In the genomic region with DNA sequence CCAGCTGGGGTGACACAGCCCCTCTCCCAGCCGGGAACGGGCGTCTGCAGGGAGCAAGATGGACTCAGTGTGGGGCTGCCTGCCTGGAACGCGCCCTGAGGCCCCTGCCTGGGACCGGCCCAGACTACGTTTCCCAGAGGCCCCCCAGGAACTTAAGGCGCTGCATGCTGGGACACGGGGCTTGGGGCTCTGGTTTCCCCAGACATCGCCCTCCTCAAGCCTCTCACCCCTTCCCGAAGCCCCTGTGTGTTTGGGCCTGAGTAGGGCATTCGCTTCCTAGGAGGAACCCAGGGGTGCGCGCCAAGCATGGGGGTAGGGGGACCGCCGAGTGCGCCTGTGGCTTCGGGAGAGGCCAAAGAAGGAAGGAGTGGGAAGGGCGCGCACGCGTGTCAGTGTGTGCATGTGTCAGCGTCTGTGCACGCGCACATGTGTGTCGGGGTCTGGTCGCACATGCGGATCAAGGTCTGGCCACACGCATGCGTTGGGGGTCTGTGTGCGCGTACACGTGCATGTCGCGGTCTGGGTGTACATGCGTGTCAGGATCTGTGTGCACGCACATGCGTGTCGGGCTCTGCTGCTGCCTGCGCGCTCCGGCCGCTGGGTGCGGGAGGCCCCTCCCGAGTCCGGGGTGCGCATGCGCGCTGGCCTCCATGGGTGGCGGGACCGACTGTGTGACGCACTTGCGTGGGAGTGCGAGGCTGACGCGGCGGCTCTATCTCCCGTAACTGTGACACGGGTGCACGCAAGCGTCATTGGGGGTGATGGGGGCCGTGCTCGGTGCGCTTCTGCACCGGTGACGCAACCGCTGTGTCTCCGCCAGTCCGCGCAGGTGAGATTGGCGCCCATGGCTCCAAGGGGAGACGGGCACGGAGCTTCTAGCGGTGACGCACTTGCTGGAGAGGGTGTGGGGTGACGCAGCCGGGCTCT, we compare ENCODE assay signal across 9 cellular contexts. TPM values are rescaled to one million over a fixed set of nuclear protein-coding genes. Genes with fewer than 3 reads are reported as not detected.
DNase-seq lines count a peak whose midpoint lies in the region; ATAC-seq and TF ChIP-seq lines count a peak whose summit lies in the region.
"Had no signal": no experiment of that assay in that cellular context is flagged by ENCODE, and none has a peak within 500 bp of the region (broad histone marks: within the 10 kb centered on the region; RNA-seq: fewer than 3 reads in every experiment).

No MANE protein-coding gene starts in this region.

- peaks cover 4% of the 10 kb centered on the region in 2 donors for H3K9me3 Mint-ChIP-seq in activated T-cell treated with anti-CD3 and anti-CD28 coated beads, Interleukin-2, amount 50 U/mL, for 72 hours
- no peaks in the 10 kb centered on the region for H3K9me3 Mint-ChIP-seq in natural killer cell treated with Interleukin-12 subunit alpha and Interleukin-12 subunit beta and Interleukin-15 and Interleukin-18, amount 100 ng/mL, for 72 hours

- DNase-seq in GM10266 (ENCODE audit: extremely low spot score) (peak; percentile 78), NCI-H446 treated with DMSO at 0.1 percent for 48 hours (lab: John Stamatoyannopoulos, UW) (peak; percentile 59), fibroblast of gingiva (ENCODE audit: low read depth) (peak; percentile 87), HK-2 (ENCODE audit: unreplicated experiment) (no peak)
- peak; percentile 93 for DNase-seq in activated T-cell treated with anti-CD3 and anti-CD28 coated beads, Interleukin-2, amount 50 U/mL, for 72 hours
- DNase-seq in natural killer cell treated with Interleukin-12 subunit alpha and Interleukin-12 subunit beta and Interleukin-15 and Interleukin-18, amount 100 ng/mL, for 72 hours (ENCODE audit: low spot score) = peak; percentile 94

- H3K4me1 Mint-ChIP-seq in activated T-cell treated with anti-CD3 and anti-CD28 coated beads, Interleukin-2, amount 50 U/mL, for 72 hours (ENCODE audit: low read depth) = peaks cover 18% of the 10 kb centered on the region
- peaks cover 6 to 11% of the 10 kb centered on the region in 2 donors for H3K4me1 Mint-ChIP-seq in natural killer cell treated with Interleukin-12 subunit alpha and Interleukin-12 subunit beta and Interleukin-15 and Interleukin-18, amount 100 ng/mL, for 72 hours (ENCODE audit: low read depth in 2 of 2)

- ATAC-seq in HG02642 (IDR thresholded peaks at IDR 0.05; ENCODE audit: poor library complexity, unreplicated experiment) = peak; percentile 75
- peak; percentile 89 to 90 for ATAC-seq in activated T-cell treated with anti-CD3 and anti-CD28 coated beads, Interleukin-2, amount 50 U/mL, for 72 hours (replicated peaks in 1 of 2)
- ATAC-seq in natural killer cell treated with Interleukin-12 subunit alpha and Interleukin-12 subunit beta and Interleukin-15 and Interleukin-18, amount 100 ng/mL, for 72 hours = peak; percentile 91 to 96

- H3K27ac Mint-ChIP-seq in activated T-cell treated with anti-CD3 and anti-CD28 coated beads, Interleukin-2, amount 50 U/mL, for 72 hours = peak overlapping the region; percentile 99
- H3K27ac Mint-ChIP-seq in natural killer cell treated with Interleukin-12 subunit alpha and Interleukin-12 subunit beta and Interleukin-15 and Interleukin-18, amount 100 ng/mL, for 72 hours = peak overlapping the region; percentile 91 to 97

- peak overlapping the region; percentile 58 to 83 for H3K4me3 ChIP-seq in stomach smooth muscle (ENCODE audit: low read length in 2 of 2)

- peak overlapping the region; percentile 91 for H3K27ac ChIP-seq in stomach smooth muscle (ENCODE audit: low read length)

- no peaks in the 10 kb centered on the region for H3K27me3 ChIP-seq in stomach smooth muscle (ENCODE audit: control insufficient read depth in 1 of 2, insufficient read depth in 2 of 2, low read length in 2 of 2)

- peak overlapping the region; percentile 91 to 97 for H3K4me3 Mint-ChIP-seq in activated T-cell treated with anti-CD3 and anti-CD28 coated beads, Interleukin-2, amount 50 U/mL, for 72 hours
- H3K4me3 Mint-ChIP-seq in natural killer cell treated with Interleukin-12 subunit alpha and Interleukin-12 subunit beta and Interleukin-15 and Interleukin-18, amount 100 ng/mL, for 72 hours = peak overlapping the region; percentile 93
- H3K4me3 Mint-ChIP-seq: neural crest cell had no signal

- peaks cover 2% of the 10 kb centered on the region in 2 donors for H3K36me3 ChIP-seq in stomach smooth muscle (ENCODE audit: control insufficient read depth in 2 of 2, insufficient read depth in 2 of 2, low read length in 2 of 2)

- H3K9ac ChIP-seq in stomach smooth muscle (ENCODE audit: low read length in 2 of 2) = peak overlapping the region; percentile 79 to 81

- TF ChIP-seq CTCF in GM10266 (IDR thresholded peaks at IDR 0.05; ENCODE audit: control insufficient read depth, insufficient read depth, low read depth, missing control alignments) = no peak

- H3K27me3 Mint-ChIP-seq in activated T-cell treated with anti-CD3 and anti-CD28 coated beads, Interleukin-2, amount 50 U/mL, for 72 hours (ENCODE audit: low read depth) = no peaks in the 10 kb centered on the region
- no peaks in the 10 kb centered on the region for H3K27me3 Mint-ChIP-seq in natural killer cell treated with Interleukin-12 subunit alpha and Interleukin-12 subunit beta and Interleukin-15 and Interleukin-18, amount 100 ng/mL, for 72 hours

- peaks cover 6% of the 10 kb centered on the region for H3K4me1 ChIP-seq in stomach smooth muscle (ENCODE audit: control insufficient read depth, insufficient read depth, low read length)

- H3K36me3 Mint-ChIP-seq in activated T-cell treated with anti-CD3 and anti-CD28 coated beads, Interleukin-2, amount 50 U/mL, for 72 hours (ENCODE audit: insufficient read depth in 2 of 2) = peaks cover 26 to 35% of the 10 kb centered on the region in 2 donors
- H3K36me3 Mint-ChIP-seq in natural killer cell treated with Interleukin-12 subunit alpha and Interleukin-12 subunit beta and Interleukin-15 and Interleukin-18, amount 100 ng/mL, for 72 hours = peaks cover 13% of the 10 kb centered on the region

- no peaks in the 10 kb centered on the region for H3K9me3 ChIP-seq in stomach smooth muscle (ENCODE audit: control insufficient read depth in 2 of 2, low read length in 2 of 2)

RNA-seq across cellular contexts. Expression of gene ZNF331, which starts 16.2 kb away (rescaled TPM):
- 10 to 100 TPM; 63.7 to 71.4 TPM for total RNA-seq in activated T-cell treated with anti-CD3 and anti-CD28 coated beads, Interleukin-2, amount 50 U/mL, for 72 hours
- total RNA-seq in natural killer cell treated with Interleukin-12 subunit alpha and Interleukin-12 subunit beta and Interleukin-15 and Interleukin-18, amount 100 ng/mL, for 72 hours = 10 to 100 TPM; 12.0 to 15.1 TPM

Comparison
In these comparisons a context has a peak if more than half of its experiments do, and no peak if none do; other contexts are left out.
1. RNA of gene ZNF331, which starts 16.2 kb away (total RNA-seq): 63.7 to 71.4 TPM in activated T-cell treated with anti-CD3 and anti-CD28 coated beads, Interleukin-2, amount 50 U/mL, for 72 hours; 12.0 to 15.1 TPM in natural killer cell treated with Interleukin-12 subunit alpha and Interleukin-12 subunit beta and Interleukin-15 and Interleukin-18, amount 100 ng/mL, for 72 hours; every median in the first group is over 4 times any median in the second.
2. Peak in every context shown above with its lines, with median percentiles within 50 percentile points of each other: ATAC-seq.